ENCODE assay signal across 12 cellular contexts in genomic region chr6:151757506-151757955, GRCh38. TPM values are rescaled to one million over a fixed set of nuclear protein-coding genes. Genes with fewer than 3 reads are reported as not detected.
DNase-seq lines count a peak whose midpoint lies in the region; ATAC-seq and TF ChIP-seq lines count a peak whose summit lies in the region.
"Had no signal": no experiment of that assay in that cellular context is flagged by ENCODE, and none has a peak within 500 bp of the region (broad histone marks: within the 10 kb centered on the region; RNA-seq: fewer than 3 reads in every experiment).

No MANE protein-coding gene starts in this region.

- H3K9ac ChIP-seq in MM.1S (ENCODE audit: low read length) = peak overlapping the region; percentile 74

- no peaks in the 10 kb centered on the region for H3K79me2 ChIP-seq in MM.1S (ENCODE audit: low read length)

- TF ChIP-seq CTCF in MM.1S (IDR thresholded peaks at IDR 0.05; ENCODE audit: low read length) = no peak

- no peaks in the 10 kb centered on the region for H3K9me3 ChIP-seq in MM.1S (replicated peaks; ENCODE audit: insufficient read depth, low read length)

- no peak for DNase-seq in activated CD4-positive, CD25-positive, alpha-beta regulatory T cell (lab: John Stamatoyannopoulos, UW)
- DNase-seq in MM.1S (peak; percentile 87), LoVo (ENCODE audit: low spot score) (no peak), T-helper 9 cell (no peak)
- DNase-seq in stimulated activated CD4-positive, alpha-beta T cell treated with anti-CD3 and anti-CD28 coated beads, Interleukin-4, amount 100 ng/mL, for 24 hours = peak; percentile 14
- DNase-seq: mesenchymal stem cell had no signal

- H3F3A ChIP-seq in MM.1S (ENCODE audit: insufficient read depth, low read length) = peaks cover 13% of the 10 kb centered on the region

- H3K27me3 ChIP-seq in MM.1S (replicated peaks; ENCODE audit: insufficient read depth, low read length) = no peaks in the 10 kb centered on the region

- peak; percentile 55 to 76 for ATAC-seq in activated CD4-positive, CD25-positive, alpha-beta regulatory T cell treated with anti-CD3 and anti-CD28 coated beads, Interleukin-2, amount 50 U/mL, for 24 hours
- ATAC-seq in HG02610 (IDR thresholded peaks at IDR 0.05; ENCODE audit: unreplicated experiment) = peak; percentile 98
- no peak for ATAC-seq in esophagus mucosa
- ATAC-seq: SK-N-SH treated with all-trans-retinoic acid at 6 μM for 48 hours had no signal

- no peaks in the 10 kb centered on the region for H3K36me3 ChIP-seq in MM.1S (replicated peaks; ENCODE audit: insufficient read depth, low read length)

- H3K4me2 ChIP-seq in MM.1S (ENCODE audit: low read depth, low read length) = peak overlapping the region; percentile 61; the same call in 1 of the 2 replicates

- H4K20me1 ChIP-seq in MM.1S (ENCODE audit: insufficient read depth, low read length) = no peaks in the 10 kb centered on the region

- peak overlapping the region; percentile 99 for H3K27ac ChIP-seq in MM.1S (ENCODE audit: low read length)
- H3K27ac ChIP-seq: 22Rv1, HL-60 had no signal

- no peak overlapping the region for H2AFZ ChIP-seq in MM.1S (ENCODE audit: low read length)

- no peak overlapping the region for H3K4me3 ChIP-seq in MM.1S (ENCODE audit: low read length)

- peaks cover 20% of the 10 kb centered on the region for H3K4me1 ChIP-seq in MM.1S (ENCODE audit: low read length)

- no peaks in the 10 kb centered on the region for H3K9me2 ChIP-seq in MM.1S (replicated peaks; ENCODE audit: insufficient read depth, low read length)

RNA-seq across cellular contexts. Expression of gene ESR1, which starts 50.0 kb away (rescaled TPM):
- total RNA-seq in esophagus mucosa = 0.80 TPM

Comparison
In these comparisons a context has a peak if more than half of its experiments do, and no peak if none do; other contexts are left out.
1. DNase-seq: peak in MM.1S (single experiment) and stimulated activated CD4-positive, alpha-beta T cell treated with anti-CD3 and anti-CD28 coated beads, Interleukin-4, amount 100 ng/mL, for 24 hours (single experiment); none in activated CD4-positive, CD25-positive, alpha-beta regulatory T cell (0 of 4), LoVo (single experiment) and T-helper 9 cell (single experiment).